In the genomic region with DNA sequence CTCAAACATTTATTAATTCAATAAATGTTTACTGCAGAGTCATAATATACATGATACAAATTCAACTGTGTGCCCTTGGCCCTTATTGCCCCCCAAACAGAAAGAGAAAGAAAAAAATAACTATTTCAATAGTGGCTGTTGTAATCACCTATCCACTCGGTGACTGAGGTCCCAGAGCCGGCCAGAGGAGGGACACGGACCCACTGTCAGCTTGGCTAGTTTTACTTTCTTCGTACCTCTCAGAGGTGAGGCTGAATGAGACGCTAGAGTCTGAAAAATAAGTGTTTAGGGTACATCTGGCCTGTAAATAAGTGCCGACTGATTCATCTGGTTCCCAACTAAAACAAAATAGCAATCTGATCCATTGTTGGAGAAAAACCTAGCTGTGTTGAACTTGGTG, we compare ENCODE assay signal across 22 cellular contexts. TPM values are rescaled to one million over a fixed set of nuclear protein-coding genes. Genes with fewer than 3 reads are reported as not detected.
DNase-seq lines count a peak whose midpoint lies in the region; ATAC-seq, FAIRE-seq and TF ChIP-seq lines count a peak whose summit lies in the region.
"Had no signal": no experiment of that assay in that cellular context is flagged by ENCODE, and none has a peak within 500 bp of the region (broad histone marks: within the 10 kb centered on the region; RNA-seq: fewer than 3 reads in every experiment).

No MANE protein-coding gene starts in this region.

- peak; percentile 12 for FAIRE-seq in GM18507 (lab: Jason Lieb, UNC)
- FAIRE-seq in K562 (lab: Jason Lieb, UNC), result no peak
- FAIRE-seq: GM12892, H54 had no signal

- CTCF ChIA-PET in K562 (lab: Yijun Ruan, JAX; ENCODE audit: low intra/inter-chr PET ratio) (no interaction called here), HEK293T (lab: Yijun Ruan, JAX) (no interaction called here)

- H4K20me1 ChIP-seq in KMS-11 (ENCODE audit: insufficient read depth), result no peaks in the 10 kb centered on the region
- no peaks in the 10 kb centered on the region for H4K20me1 ChIP-seq in K562 (replicated peaks; ENCODE audit: control insufficient read depth, insufficient read depth, low read length)
- H4K20me1 ChIP-seq: BLaER1 treated with 17β-estradiol and CSF1 and Interleukin-3, amounts not matched to agents 10 nM and 100 nM had no signal

- peaks cover 31% of the 10 kb centered on the region for H3K4me1 Mint-ChIP-seq in neural crest cell

- H3K4me2 ChIP-seq in KMS-11 (peak overlapping the region; percentile 97), K562 (ENCODE audit: insufficient read depth, low read length) (no peak overlapping the region)
- H3K4me2 ChIP-seq: BLaER1 treated with 17β-estradiol and CSF1 and Interleukin-3, amounts not matched to agents 10 nM and 100 nM had no signal

- ATAC-seq in K562, result peak; percentile 86
- ATAC-seq: CD8-positive, alpha-beta T cell; PC-3 had no signal

- no peaks in the 10 kb centered on the region for H3K9me3 ChIP-seq in K562 (replicated peaks; ENCODE audit: control insufficient read depth, insufficient read depth, low read depth, low read length)
- H3K9me3 ChIP-seq: BLaER1 treated with 17β-estradiol and CSF1 and Interleukin-3, amounts not matched to agents 10 nM and 100 nM had no signal

- 10% methylated on average over 6 of the region's 6 CpGs for WGBS in K562 (ENCODE audit: insufficient coverage, low coverage, missing lambda C conversion rate)

- POLR2A ChIA-PET in K562 (lab: Yijun Ruan, JAX), result no interaction called here
- POLR2A ChIA-PET in HEK293T (lab: Yijun Ruan, JAX), result no interaction called here

- BruUV-seq in K562 (replicated peaks; lab: Mats Ljungman, UMichigan), result no TSS peak

- H3K4me3 ChIP-seq in KMS-11 (IDR thresholded peaks at IDR 0.05; ENCODE audit: insufficient read depth, low read depth, low read length), result peak overlapping the region; percentile 70
- H3K4me3 ChIP-seq in K562, result no peak overlapping the region
- H3K4me3 ChIP-seq: BLaER1 treated with 17β-estradiol and CSF1 and Interleukin-3, amounts not matched to agents 10 nM and 100 nM had no signal

- H3K27me3 Mint-ChIP-seq in neural crest cell (ENCODE audit: low read depth), result no peaks in the 10 kb centered on the region

- peak overlapping the region; percentile 82 for H2AFZ ChIP-seq in KMS-11 (ENCODE audit: low read depth)
- H2AFZ ChIP-seq in K562 (ENCODE audit: low read depth, low read length), result 0 out of 2 replicates have a peak overlapping the region, but pooled peaks have one; percentile 24

- peak overlapping the region; percentile 89 for H3K27ac ChIP-seq in KMS-11
- H3K27ac ChIP-seq in K562 (ENCODE audit: extremely low read depth, low read depth, low read length), result no peak overlapping the region
- H3K27ac ChIP-seq: BLaER1 treated with 17β-estradiol and CSF1 and Interleukin-3, amounts not matched to agents 10 nM and 100 nM had no signal

- H3K9me1 ChIP-seq in K562 (ENCODE audit: control insufficient read depth, insufficient read depth, low read length), result no peaks in the 10 kb centered on the region

- H3K27me3 ChIP-seq in KMS-11 (ENCODE audit: insufficient read depth, low read depth), result no peaks in the 10 kb centered on the region
- H3K27me3 ChIP-seq in K562 (ENCODE audit: control insufficient read depth in 2 of 2, insufficient read depth in 2 of 2, low read length in 2 of 2), result peaks cover 0 to 20% of the 10 kb centered on the region in 2 experiments; a peak in 2 of 5 replicates
- H3K27me3 ChIP-seq: BLaER1 treated with 17β-estradiol and CSF1 and Interleukin-3, amounts not matched to agents 10 nM and 100 nM had no signal

- no peak overlapping the region for H3K4me3 Mint-ChIP-seq in neural crest cell
- H3K4me3 Mint-ChIP-seq: CD8-positive, alpha-beta T cell had no signal

- no peak overlapping the region for H3K27ac Mint-ChIP-seq in neural crest cell (ENCODE audit: unreplicated experiment)
- H3K27ac Mint-ChIP-seq: CD8-positive, alpha-beta T cell had no signal

- no peak for TF ChIP-seq RAD21 in K562 (CRISPR knock-in tag; conservative IDR thresholded peaks at IDR 0.05 in 1 of 2, IDR thresholded peaks at IDR 0.05 in 1 of 2)

- no peak for TF ChIP-seq POLR2A in K562 (conservative IDR thresholded peaks at IDR 0.05)

- intact Hi-C loops in K562 (cut with micrococcal nuclease), result no loop called here

- no peaks in the 10 kb centered on the region for H3K9me3 Mint-ChIP-seq in neural crest cell
- H3K9me3 Mint-ChIP-seq: CD8-positive, alpha-beta T cell had no signal

- no peak for DNase-seq in GM18507 (ENCODE audit: extremely low spot score, insufficient read length, low read depth)
- DNase-seq in K562 (ENCODE audit: extremely low read depth in 1 of 4, low spot score in 3 of 4), result no peak
- no peak for DNase-seq in neural crest cell (ENCODE audit: low read depth, low spot score)
- no peak for DNase-seq in NCI-H2081 (lab: John Stamatoyannopoulos, UW)
- DNase-seq in HEK293T (ENCODE audit: extremely low spot score), result no peak
- DNase-seq in activated naive CD4-positive, alpha-beta T cell treated with anti-CD3 and anti-CD28 coated beads, Interleukin-2, amount 50 U/mL, for 16 hours, result no peak
- DNase-seq: 8988T; CD8-positive, alpha-beta T cell; DMS153; KG1; NCI-H1105; NCI-H146; NCI-H2029 treated with DMSO at 0.1 percent for 48 hours; NCI-H2171; NCI-H524 treated with DMSO at 0.1 percent for 48 hours; NCI-H82; PC-3; SHP77 had no signal

- no peaks in the 10 kb centered on the region for H3K36me3 Mint-ChIP-seq in neural crest cell (ENCODE audit: low read depth)
- H3K36me3 Mint-ChIP-seq: CD8-positive, alpha-beta T cell had no signal

- no peak for TF ChIP-seq EP300 in K562 (IDR thresholded peaks at IDR 0.05; ENCODE audit: low read length)

- TF ChIP-seq CTCF in KMS-11 (conservative IDR thresholded peaks at IDR 0.05; ENCODE audit: low read depth, low read length) (no peak), K562 (IDR thresholded peaks at IDR 0.05 in 2 of 3, conservative IDR thresholded peaks at IDR 0.05 in 1 of 3; ENCODE audit: insufficient read depth in 2 of 3, low read depth in 1 of 3, low read length in 3 of 3) (no peak), neural crest cell (conservative IDR thresholded peaks at IDR 0.05) (peak; percentile 26)

- H3K4me1 ChIP-seq in KMS-11 (ENCODE audit: low read depth, poor library complexity, severe bottlenecking) (peaks cover 56% of the 10 kb centered on the region), K562 (replicated peaks in 1 of 2; ENCODE audit: control insufficient read depth in 2 of 2, insufficient read depth in 2 of 2, low read length in 2 of 2) (no peaks in the 10 kb centered on the region)

- no peaks in the 10 kb centered on the region for H3K79me2 ChIP-seq in KMS-11 (ENCODE audit: insufficient read depth, low read depth)
- H3K79me2 ChIP-seq in K562 (ENCODE audit: control insufficient read depth, insufficient read depth, low read length), result no peaks in the 10 kb centered on the region

- H3K36me3 ChIP-seq in KMS-11 (ENCODE audit: insufficient read depth) (no peaks in the 10 kb centered on the region), K562 (ENCODE audit: control insufficient read depth, insufficient read depth, low read length) (no peaks in the 10 kb centered on the region)
- H3K36me3 ChIP-seq: BLaER1 treated with 17β-estradiol and CSF1 and Interleukin-3, amounts not matched to agents 10 nM and 100 nM had no signal

- H3K9ac ChIP-seq in KMS-11, result peak overlapping the region; percentile 77
- H3K9ac ChIP-seq in K562 (ENCODE audit: insufficient read depth in 1 of 2, low read depth in 2 of 2, low read length in 2 of 2), result no peak overlapping the region
- H3K9ac ChIP-seq: BLaER1 treated with 17β-estradiol and CSF1 and Interleukin-3, amounts not matched to agents 10 nM and 100 nM had no signal

- in situ Hi-C loops in K562 (cut with MboI), result no loop called here

TF ChIP-seq in K562, 482 proteins besides CTCF, POLR2A, EP300 and RAD21:
- TF ChIP-seq LCOR (CRISPR knock-in tag; IDR thresholded peaks at IDR 0.05) (no peak), SRSF1 (IDR thresholded peaks at IDR 0.05; ENCODE audit: low read depth, low read length) (no peak)

TF ChIP-seq in HEK293T, 16 proteins besides CTCF, POLR2A, EP300 and RAD21:
- TF ChIP-seq ELF4 (IDR thresholded peaks at IDR 0.05) (no peak), ARNT (IDR thresholded peaks at IDR 0.05) (no peak), SP1 (IDR thresholded peaks at IDR 0.05) (no peak), ZNF384 (IDR thresholded peaks at IDR 0.05) (no peak), FOXK2 (IDR thresholded peaks at IDR 0.05) (no peak), FOXM1 (IDR thresholded peaks at IDR 0.05; ENCODE audit: borderline replicate concordance) (no peak), LEF1 (IDR thresholded peaks at IDR 0.05; ENCODE audit: borderline replicate concordance) (no peak)
TF ChIP-seq in HEK293T: peak in this region for 0.

RNA-seq across cellular contexts. Expression of gene FZD7, which starts 31.3 kb away (rescaled TPM):
- total RNA-seq in K562 (2011; cell fraction: chromatin; rRNA removed; ENCODE audit: low replicate concordance), result 2.6 and 4.9 TPM in 2 replicates
- 7.0 and 7.5 TPM in 2 replicates for total RNA-seq in K562 (2011; cell fraction: nucleolus; rRNA removed)
- total RNA-seq in K562 (2011; cell fraction: nucleoplasm; rRNA removed), result 4.4 and 4.5 TPM in 2 replicates
- total RNA-seq in K562 (2014; rRNA removed) (0.91 and 1.6 TPM in 2 replicates), K562 (2014; rRNA removed; fragmentation: Illumina TruSeq; extraction: Trizol) (0.54 and 0.69 TPM in 2 replicates), K562 (2015; rRNA removed; fragmentation: Illumina TruSeq; extraction: Trizol) (0.54 and 0.57 TPM in 2 replicates), K562 (2021) (1.9 and 2.4 TPM in 2 replicates), neural crest cell (89.1 and 91.0 TPM in 2 replicates)
- polyA plus RNA-seq in K562 (2011; rRNA removed) (0.72 and 0.85 TPM in 2 replicates), K562 (2014; fragmentation: Illumina TruSeq; extraction: Trizol) (0.56 and 0.79 TPM in 2 replicates), K562 (2014; fragmentation: Nextera tagmentation; extraction: Ambion mirVana) (under 1 TPM; 0.11 to 0.18 TPM), K562 (2014; rRNA removed) (0.81 and 0.88 TPM in 2 replicates)
- polyA plus RNA-seq in K562 (2011; cell fraction: cytosol; rRNA removed), result 0.78 and 2.0 TPM in 2 replicates
- 1.1 and 2.1 TPM in 2 replicates for polyA plus RNA-seq in K562 (2011; cell fraction: nucleus; rRNA removed)
- 0.87 and 1.7 TPM in 2 replicates for polyA plus RNA-seq in K562 (2012)
- 1.3 and 1.8 TPM in 2 replicates for polyA minus RNA-seq in K562 (2011; rRNA and poly(A)+ RNA removed)
- 2.7 and 2.8 TPM in 2 replicates for polyA minus RNA-seq in K562 (2011; cell fraction: cytosol; rRNA and poly(A)+ RNA removed)
- polyA minus RNA-seq in K562 (2011; cell fraction: nucleus; rRNA and poly(A)+ RNA removed), result 4.0 and 4.8 TPM in 2 replicates

Comparison
In these comparisons a context has a peak if more than half of its experiments do, and no peak if none do; other contexts are left out.
1. RNA of gene FZD7, which starts 31.3 kb away (total RNA-seq): 89.1 to 91.0 TPM in neural crest cell; 0.54 to 7.5 TPM in K562; every median in the first group is over 10 times any median in the second.